ENCODE assay signal across 1 cellular context in the genomic region with DNA sequence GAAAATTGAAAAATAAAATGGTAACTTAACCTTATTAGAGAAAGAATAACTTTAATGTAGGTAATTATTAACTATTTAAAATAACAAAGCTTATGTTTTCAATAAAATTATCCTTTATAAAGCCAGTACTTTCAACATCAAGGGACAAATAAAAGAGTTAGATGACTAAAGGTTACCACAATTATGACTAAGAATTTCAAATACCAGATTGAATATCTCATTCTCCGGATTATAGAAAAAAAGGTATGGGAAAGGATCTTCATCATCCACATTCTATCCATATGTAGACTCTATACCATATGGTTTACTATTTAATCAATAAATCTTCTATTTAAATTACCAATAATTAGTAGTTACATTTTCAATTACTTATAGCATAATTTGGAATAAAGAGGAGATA.
TF ChIP-seq lines count a peak whose summit lies in the region.

No MANE protein-coding gene starts in this region.

TF ChIP-seq in WTC11, 78 proteins besides CTCF, POLR2A, EP300 and RAD21:
- TF ChIP-seq ZNF416 (CRISPR knock-in tag; IDR thresholded peaks at IDR 0.05) (no peak), ZNF232 (CRISPR knock-in tag; IDR thresholded peaks at IDR 0.05) (no peak), ZNF219 (CRISPR knock-in tag; IDR thresholded peaks at IDR 0.05; ENCODE audit: borderline replicate concordance) (no peak), MYBL2 (CRISPR knock-in tag; IDR thresholded peaks at IDR 0.05) (no peak), JAZF1 (CRISPR knock-in tag; IDR thresholded peaks at IDR 0.05) (no peak), GRHL2 (CRISPR knock-in tag; IDR thresholded peaks at IDR 0.05; ENCODE audit: insufficient replicate concordance, severe bottlenecking) (no peak), ZNF671 (CRISPR knock-in tag; IDR thresholded peaks at IDR 0.05) (no peak), ATF1 (CRISPR knock-in tag; IDR thresholded peaks at IDR 0.05) (no peak), ELF4 (CRISPR knock-in tag; IDR thresholded peaks at IDR 0.05; ENCODE audit: low read depth) (no peak), MXD4 (CRISPR knock-in tag; IDR thresholded peaks at IDR 0.05; ENCODE audit: borderline replicate concordance) (no peak), NR1H2 (CRISPR knock-in tag; IDR thresholded peaks at IDR 0.05) (no peak), IRF2 (CRISPR knock-in tag; IDR thresholded peaks at IDR 0.05; ENCODE audit: borderline replicate concordance, low read depth) (no peak), FOXP1 (CRISPR knock-in tag; IDR thresholded peaks at IDR 0.05; ENCODE audit: borderline replicate concordance) (no peak)
- TF ChIP-seq, protein P1, sequence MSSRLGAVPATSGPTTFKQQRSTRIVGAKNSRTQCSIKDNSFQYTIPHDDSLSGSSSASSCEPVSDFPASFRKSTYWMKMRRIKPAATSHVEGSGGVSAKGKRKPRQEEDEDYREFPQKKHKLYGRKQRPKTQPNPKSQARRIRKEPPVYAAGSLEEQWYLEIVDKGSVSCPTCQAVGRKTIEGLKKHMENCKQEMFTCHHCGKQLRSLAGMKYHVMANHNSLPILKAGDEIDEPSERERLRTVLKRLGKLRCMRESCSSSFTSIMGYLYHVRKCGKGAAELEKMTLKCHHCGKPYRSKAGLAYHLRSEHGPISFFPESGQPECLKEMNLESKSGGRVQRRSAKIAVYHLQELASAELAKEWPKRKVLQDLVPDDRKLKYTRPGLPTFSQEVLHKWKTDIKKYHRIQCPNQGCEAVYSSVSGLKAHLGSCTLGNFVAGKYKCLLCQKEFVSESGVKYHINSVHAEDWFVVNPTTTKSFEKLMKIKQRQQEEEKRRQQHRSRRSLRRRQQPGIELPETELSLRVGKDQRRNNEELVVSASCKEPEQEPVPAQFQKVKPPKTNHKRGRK (CRISPR knock-in tag; IDR thresholded peaks at IDR 0.05; ENCODE audit: borderline replicate concordance) = no peak
- TF ChIP-seq, protein P2, sequence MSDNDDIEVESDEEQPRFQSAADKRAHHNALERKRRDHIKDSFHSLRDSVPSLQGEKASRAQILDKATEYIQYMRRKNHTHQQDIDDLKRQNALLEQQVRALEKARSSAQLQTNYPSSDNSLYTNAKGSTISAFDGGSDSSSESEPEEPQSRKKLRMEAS (CRISPR knock-in tag; IDR thresholded peaks at IDR 0.05) = no peak
- TF ChIP-seq, protein P3, sequence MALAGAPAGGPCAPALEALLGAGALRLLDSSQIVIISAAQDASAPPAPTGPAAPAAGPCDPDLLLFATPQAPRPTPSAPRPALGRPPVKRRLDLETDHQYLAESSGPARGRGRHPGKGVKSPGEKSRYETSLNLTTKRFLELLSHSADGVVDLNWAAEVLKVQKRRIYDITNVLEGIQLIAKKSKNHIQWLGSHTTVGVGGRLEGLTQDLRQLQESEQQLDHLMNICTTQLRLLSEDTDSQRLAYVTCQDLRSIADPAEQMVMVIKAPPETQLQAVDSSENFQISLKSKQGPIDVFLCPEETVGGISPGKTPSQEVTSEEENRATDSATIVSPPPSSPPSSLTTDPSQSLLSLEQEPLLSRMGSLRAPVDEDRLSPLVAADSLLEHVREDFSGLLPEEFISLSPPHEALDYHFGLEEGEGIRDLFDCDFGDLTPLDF (CRISPR knock-in tag; IDR thresholded peaks at IDR 0.05) = no peak
- TF ChIP-seq, protein P4, sequence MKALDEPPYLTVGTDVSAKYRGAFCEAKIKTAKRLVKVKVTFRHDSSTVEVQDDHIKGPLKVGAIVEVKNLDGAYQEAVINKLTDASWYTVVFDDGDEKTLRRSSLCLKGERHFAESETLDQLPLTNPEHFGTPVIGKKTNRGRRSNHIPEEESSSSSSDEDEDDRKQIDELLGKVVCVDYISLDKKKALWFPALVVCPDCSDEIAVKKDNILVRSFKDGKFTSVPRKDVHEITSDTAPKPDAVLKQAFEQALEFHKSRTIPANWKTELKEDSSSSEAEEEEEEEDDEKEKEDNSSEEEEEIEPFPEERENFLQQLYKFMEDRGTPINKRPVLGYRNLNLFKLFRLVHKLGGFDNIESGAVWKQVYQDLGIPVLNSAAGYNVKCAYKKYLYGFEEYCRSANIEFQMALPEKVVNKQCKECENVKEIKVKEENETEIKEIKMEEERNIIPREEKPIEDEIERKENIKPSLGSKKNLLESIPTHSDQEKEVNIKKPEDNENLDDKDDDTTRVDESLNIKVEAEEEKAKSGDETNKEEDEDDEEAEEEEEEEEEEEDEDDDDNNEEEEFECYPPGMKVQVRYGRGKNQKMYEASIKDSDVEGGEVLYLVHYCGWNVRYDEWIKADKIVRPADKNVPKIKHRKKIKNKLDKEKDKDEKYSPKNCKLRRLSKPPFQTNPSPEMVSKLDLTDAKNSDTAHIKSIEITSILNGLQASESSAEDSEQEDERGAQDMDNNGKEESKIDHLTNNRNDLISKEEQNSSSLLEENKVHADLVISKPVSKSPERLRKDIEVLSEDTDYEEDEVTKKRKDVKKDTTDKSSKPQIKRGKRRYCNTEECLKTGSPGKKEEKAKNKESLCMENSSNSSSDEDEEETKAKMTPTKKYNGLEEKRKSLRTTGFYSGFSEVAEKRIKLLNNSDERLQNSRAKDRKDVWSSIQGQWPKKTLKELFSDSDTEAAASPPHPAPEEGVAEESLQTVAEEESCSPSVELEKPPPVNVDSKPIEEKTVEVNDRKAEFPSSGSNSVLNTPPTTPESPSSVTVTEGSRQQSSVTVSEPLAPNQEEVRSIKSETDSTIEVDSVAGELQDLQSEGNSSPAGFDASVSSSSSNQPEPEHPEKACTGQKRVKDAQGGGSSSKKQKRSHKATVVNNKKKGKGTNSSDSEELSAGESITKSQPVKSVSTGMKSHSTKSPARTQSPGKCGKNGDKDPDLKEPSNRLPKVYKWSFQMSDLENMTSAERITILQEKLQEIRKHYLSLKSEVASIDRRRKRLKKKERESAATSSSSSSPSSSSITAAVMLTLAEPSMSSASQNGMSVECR (CRISPR knock-in tag; IDR thresholded peaks at IDR 0.05; ENCODE audit: borderline replicate concordance) = no peak
- TF ChIP-seq, protein P5, sequence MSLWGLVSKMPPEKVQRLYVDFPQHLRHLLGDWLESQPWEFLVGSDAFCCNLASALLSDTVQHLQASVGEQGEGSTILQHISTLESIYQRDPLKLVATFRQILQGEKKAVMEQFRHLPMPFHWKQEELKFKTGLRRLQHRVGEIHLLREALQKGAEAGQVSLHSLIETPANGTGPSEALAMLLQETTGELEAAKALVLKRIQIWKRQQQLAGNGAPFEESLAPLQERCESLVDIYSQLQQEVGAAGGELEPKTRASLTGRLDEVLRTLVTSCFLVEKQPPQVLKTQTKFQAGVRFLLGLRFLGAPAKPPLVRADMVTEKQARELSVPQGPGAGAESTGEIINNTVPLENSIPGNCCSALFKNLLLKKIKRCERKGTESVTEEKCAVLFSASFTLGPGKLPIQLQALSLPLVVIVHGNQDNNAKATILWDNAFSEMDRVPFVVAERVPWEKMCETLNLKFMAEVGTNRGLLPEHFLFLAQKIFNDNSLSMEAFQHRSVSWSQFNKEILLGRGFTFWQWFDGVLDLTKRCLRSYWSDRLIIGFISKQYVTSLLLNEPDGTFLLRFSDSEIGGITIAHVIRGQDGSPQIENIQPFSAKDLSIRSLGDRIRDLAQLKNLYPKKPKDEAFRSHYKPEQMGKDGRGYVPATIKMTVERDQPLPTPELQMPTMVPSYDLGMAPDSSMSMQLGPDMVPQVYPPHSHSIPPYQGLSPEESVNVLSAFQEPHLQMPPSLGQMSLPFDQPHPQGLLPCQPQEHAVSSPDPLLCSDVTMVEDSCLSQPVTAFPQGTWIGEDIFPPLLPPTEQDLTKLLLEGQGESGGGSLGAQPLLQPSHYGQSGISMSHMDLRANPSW (CRISPR knock-in tag; conservative IDR thresholded peaks at IDR 0.05; ENCODE audit: low read depth) = no peak
- TF ChIP-seq, protein P6, sequence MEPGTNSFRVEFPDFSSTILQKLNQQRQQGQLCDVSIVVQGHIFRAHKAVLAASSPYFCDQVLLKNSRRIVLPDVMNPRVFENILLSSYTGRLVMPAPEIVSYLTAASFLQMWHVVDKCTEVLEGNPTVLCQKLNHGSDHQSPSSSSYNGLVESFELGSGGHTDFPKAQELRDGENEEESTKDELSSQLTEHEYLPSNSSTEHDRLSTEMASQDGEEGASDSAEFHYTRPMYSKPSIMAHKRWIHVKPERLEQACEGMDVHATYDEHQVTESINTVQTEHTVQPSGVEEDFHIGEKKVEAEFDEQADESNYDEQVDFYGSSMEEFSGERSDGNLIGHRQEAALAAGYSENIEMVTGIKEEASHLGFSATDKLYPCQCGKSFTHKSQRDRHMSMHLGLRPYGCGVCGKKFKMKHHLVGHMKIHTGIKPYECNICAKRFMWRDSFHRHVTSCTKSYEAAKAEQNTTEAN (CRISPR knock-in tag; IDR thresholded peaks at IDR 0.05) = no peak
- TF ChIP-seq, protein P7, sequence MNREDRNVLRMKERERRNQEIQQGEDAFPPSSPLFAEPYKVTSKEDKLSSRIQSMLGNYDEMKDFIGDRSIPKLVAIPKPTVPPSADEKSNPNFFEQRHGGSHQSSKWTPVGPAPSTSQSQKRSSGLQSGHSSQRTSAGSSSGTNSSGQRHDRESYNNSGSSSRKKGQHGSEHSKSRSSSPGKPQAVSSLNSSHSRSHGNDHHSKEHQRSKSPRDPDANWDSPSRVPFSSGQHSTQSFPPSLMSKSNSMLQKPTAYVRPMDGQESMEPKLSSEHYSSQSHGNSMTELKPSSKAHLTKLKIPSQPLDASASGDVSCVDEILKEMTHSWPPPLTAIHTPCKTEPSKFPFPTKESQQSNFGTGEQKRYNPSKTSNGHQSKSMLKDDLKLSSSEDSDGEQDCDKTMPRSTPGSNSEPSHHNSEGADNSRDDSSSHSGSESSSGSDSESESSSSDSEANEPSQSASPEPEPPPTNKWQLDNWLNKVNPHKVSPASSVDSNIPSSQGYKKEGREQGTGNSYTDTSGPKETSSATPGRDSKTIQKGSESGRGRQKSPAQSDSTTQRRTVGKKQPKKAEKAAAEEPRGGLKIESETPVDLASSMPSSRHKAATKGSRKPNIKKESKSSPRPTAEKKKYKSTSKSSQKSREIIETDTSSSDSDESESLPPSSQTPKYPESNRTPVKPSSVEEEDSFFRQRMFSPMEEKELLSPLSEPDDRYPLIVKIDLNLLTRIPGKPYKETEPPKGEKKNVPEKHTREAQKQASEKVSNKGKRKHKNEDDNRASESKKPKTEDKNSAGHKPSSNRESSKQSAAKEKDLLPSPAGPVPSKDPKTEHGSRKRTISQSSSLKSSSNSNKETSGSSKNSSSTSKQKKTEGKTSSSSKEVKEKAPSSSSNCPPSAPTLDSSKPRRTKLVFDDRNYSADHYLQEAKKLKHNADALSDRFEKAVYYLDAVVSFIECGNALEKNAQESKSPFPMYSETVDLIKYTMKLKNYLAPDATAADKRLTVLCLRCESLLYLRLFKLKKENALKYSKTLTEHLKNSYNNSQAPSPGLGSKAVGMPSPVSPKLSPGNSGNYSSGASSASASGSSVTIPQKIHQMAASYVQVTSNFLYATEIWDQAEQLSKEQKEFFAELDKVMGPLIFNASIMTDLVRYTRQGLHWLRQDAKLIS (CRISPR knock-in tag; IDR thresholded peaks at IDR 0.05; ENCODE audit: borderline replicate concordance) = no peak
